Comparison of ENCODE assay signal across 8 cellular contexts in the genomic region with DNA sequence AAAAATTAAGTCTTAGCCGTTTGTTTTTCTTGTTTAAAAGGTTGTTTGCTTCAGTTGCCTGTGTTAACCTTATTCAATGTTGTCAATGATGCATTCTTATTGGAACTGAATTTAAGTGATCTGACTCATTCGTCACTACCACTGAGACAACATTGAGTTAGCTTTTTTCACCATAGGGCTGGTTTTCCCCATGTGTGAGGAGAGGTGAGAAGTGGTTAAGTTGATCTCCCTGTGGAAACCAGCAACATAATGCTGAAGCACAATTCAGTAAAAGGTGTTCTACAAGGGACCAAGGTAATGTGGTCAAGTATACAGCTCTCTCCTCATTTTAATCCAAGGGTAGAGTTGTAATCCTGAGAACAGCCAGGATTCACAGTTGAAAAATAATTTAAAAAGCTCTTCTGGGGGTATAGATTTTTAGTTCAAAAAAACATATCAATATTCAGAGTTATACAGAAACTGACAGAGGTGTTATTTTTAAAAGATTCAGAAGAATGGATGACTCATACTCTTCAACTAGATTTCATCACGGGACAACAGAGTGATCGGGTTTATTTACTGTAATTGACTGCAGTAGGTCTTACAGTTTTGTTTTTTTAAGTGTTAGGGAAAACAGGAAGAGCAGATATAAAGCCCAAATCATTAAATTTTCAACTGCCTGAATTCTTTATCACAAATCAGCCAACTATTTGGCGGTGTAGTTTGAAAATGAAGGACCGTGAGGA. TPM values are rescaled to one million over a fixed set of nuclear protein-coding genes. Genes with fewer than 3 reads are reported as not detected.
DNase-seq lines count a peak whose midpoint lies in the region; ATAC-seq and TF ChIP-seq lines count a peak whose summit lies in the region.

No MANE protein-coding gene starts in this region.

- POLR2A ChIA-PET in CD8-positive, alpha-beta T cell (lab: Charles Lee), result no interaction called here
- POLR2A ChIA-PET in activated naive CD8-positive, alpha-beta T cell treated with anti-CD3 and anti-CD28 coated beads, Interleukin-2, amount 10 ng/mL, durations not matched to agents 7 days and 5 days (lab: Charles Lee), result no interaction called here

- intact Hi-C loops in CD8-positive, alpha-beta T cell (cut with DNase I, micrococcal nuclease), result no loop called here
- intact Hi-C loops in lower lobe of right lung (cut with DNase I), result no loop called here
- intact Hi-C loops in posterior vena cava (cut with DNase I), result no loop called here

- H3K4me1 Mint-ChIP-seq in CD8-positive, alpha-beta T cell (ENCODE audit: low read depth), result peaks cover 26% of the 10 kb centered on the region
- H3K4me1 Mint-ChIP-seq in activated naive CD8-positive, alpha-beta T cell treated with anti-CD3 and anti-CD28 coated beads, Interleukin-2, amount 10 ng/mL, durations not matched to agents 7 days and 5 days, result peaks cover 13% of the 10 kb centered on the region
- H3K4me1 Mint-ChIP-seq in mesothelial cell of epicardium, result no peaks in the 10 kb centered on the region

- H3K27me3 ChIP-seq in CD8-positive, alpha-beta T cell (ENCODE audit: insufficient read depth, low read length), result no peaks in the 10 kb centered on the region
- no peaks in the 10 kb centered on the region for H3K27me3 ChIP-seq in lower lobe of right lung (ENCODE audit: low read depth)

- H3K4me1 ChIP-seq in CD8-positive, alpha-beta T cell (ENCODE audit: insufficient read depth, low read length), result no peaks in the 10 kb centered on the region
- H3K4me1 ChIP-seq in lower lobe of right lung, result peaks cover 28% of the 10 kb centered on the region

- H3K4me3 ChIP-seq in CD8-positive, alpha-beta T cell (ENCODE audit: low read depth, low read length), result no peak overlapping the region
- H3K4me3 ChIP-seq in lower lobe of right lung, result no peak overlapping the region

- peaks cover 66% of the 10 kb centered on the region for H3K36me3 Mint-ChIP-seq in CD8-positive, alpha-beta T cell
- H3K36me3 Mint-ChIP-seq in activated naive CD8-positive, alpha-beta T cell treated with anti-CD3 and anti-CD28 coated beads, Interleukin-2, amount 10 ng/mL, durations not matched to agents 7 days and 5 days, result peaks cover 20% of the 10 kb centered on the region
- H3K36me3 Mint-ChIP-seq in mesothelial cell of epicardium, result peaks cover 25% of the 10 kb centered on the region

- no peaks in the 10 kb centered on the region for H3K27me3 Mint-ChIP-seq in CD8-positive, alpha-beta T cell (ENCODE audit: low read depth)
- no peaks in the 10 kb centered on the region for H3K27me3 Mint-ChIP-seq in activated naive CD8-positive, alpha-beta T cell treated with anti-CD3 and anti-CD28 coated beads, Interleukin-2, amount 10 ng/mL, durations not matched to agents 7 days and 5 days
- H3K27me3 Mint-ChIP-seq in mesothelial cell of epicardium (ENCODE audit: low read depth), result no peaks in the 10 kb centered on the region

- no peaks in the 10 kb centered on the region for H3K9me3 Mint-ChIP-seq in CD8-positive, alpha-beta T cell
- no peaks in the 10 kb centered on the region for H3K9me3 Mint-ChIP-seq in activated naive CD8-positive, alpha-beta T cell treated with anti-CD3 and anti-CD28 coated beads, Interleukin-2, amount 10 ng/mL, durations not matched to agents 7 days and 5 days
- H3K9me3 Mint-ChIP-seq in mesothelial cell of epicardium, result no peaks in the 10 kb centered on the region

- peak overlapping the region; percentile 6 for H3K27ac Mint-ChIP-seq in CD8-positive, alpha-beta T cell
- H3K27ac Mint-ChIP-seq in activated naive CD8-positive, alpha-beta T cell treated with anti-CD3 and anti-CD28 coated beads, Interleukin-2, amount 10 ng/mL, durations not matched to agents 7 days and 5 days, result peak overlapping the region; percentile 71
- H3K27ac Mint-ChIP-seq in mesothelial cell of epicardium, result no peak overlapping the region

- no peak for TF ChIP-seq CTCF in CD8-positive, alpha-beta T cell (IDR thresholded peaks at IDR 0.05)
- no peak for TF ChIP-seq CTCF in lower lobe of right lung (IDR thresholded peaks at IDR 0.05)
- no peak for TF ChIP-seq CTCF in mesothelial cell of epicardium (IDR thresholded peaks at IDR 0.05; ENCODE audit: unreplicated experiment)

- no peak for DNase-seq in CD8-positive, alpha-beta T cell
- DNase-seq in activated naive CD8-positive, alpha-beta T cell treated with anti-CD3 and anti-CD28 coated beads, Interleukin-2, amount 10 ng/mL, durations not matched to agents 7 days and 5 days, result no peak
- no peak for DNase-seq in lower lobe of right lung
- DNase-seq in posterior vena cava (ENCODE audit: low spot score), result no peak
- DNase-seq in activated CD8-positive, alpha-beta memory T cell treated with anti-CD3 and anti-CD28 coated beads, Interleukin-2, amount 50 U/mL, for 48 hours, result no peak
- DNase-seq in mesothelial cell of epicardium (ENCODE audit: low spot score in 2 of 2, unreplicated experiment in 2 of 2), result no peak

- H3K9me3 ChIP-seq in CD8-positive, alpha-beta T cell (ENCODE audit: low read length), result no peaks in the 10 kb centered on the region
- H3K9me3 ChIP-seq in lower lobe of right lung, result no peaks in the 10 kb centered on the region

- peaks cover 33% of the 10 kb centered on the region for H3K36me3 ChIP-seq in CD8-positive, alpha-beta T cell (ENCODE audit: insufficient read depth, low read length)
- peaks cover 61% of the 10 kb centered on the region for H3K36me3 ChIP-seq in lower lobe of right lung

- no peak overlapping the region for H3K4me3 Mint-ChIP-seq in CD8-positive, alpha-beta T cell
- H3K4me3 Mint-ChIP-seq in activated naive CD8-positive, alpha-beta T cell treated with anti-CD3 and anti-CD28 coated beads, Interleukin-2, amount 10 ng/mL, durations not matched to agents 7 days and 5 days, result no peak overlapping the region
- H3K4me3 Mint-ChIP-seq in mesothelial cell of epicardium, result no peak overlapping the region

- no peak overlapping the region for H3K27ac ChIP-seq in CD8-positive, alpha-beta T cell (ENCODE audit: low read depth, low read length)
- H3K27ac ChIP-seq in lower lobe of right lung, result peak overlapping the region; percentile 32

- peak; percentile 35 for ATAC-seq in CD8-positive, alpha-beta T cell
- ATAC-seq in HG02852 (IDR thresholded peaks at IDR 0.05; ENCODE audit: unreplicated experiment), result peak; percentile 52
- ATAC-seq in activated naive CD8-positive, alpha-beta T cell treated with anti-CD3 and anti-CD28 coated beads, Interleukin-2, amount 10 ng/mL, durations not matched to agents 7 days and 5 days (ENCODE audit: low read depth), result peak; percentile 46
- ATAC-seq in lower lobe of right lung, result peak; percentile 45 to 72
- ATAC-seq in GM21360 (IDR thresholded peaks at IDR 0.05; ENCODE audit: unreplicated experiment), result no peak

- CTCF ChIA-PET in CD8-positive, alpha-beta T cell (lab: Charles Lee), result interaction anchor here (0.6 to 1.7 kb wide), 6 partner anchors 8 to 255 kb away, joined by 3 to 4 read pairs (median 3); no protein-coding TSS in a partner anchor

RNA-seq across cellular contexts. Expression of gene NOP58, which starts 12.6 kb away (rescaled TPM):
- total RNA-seq in CD8-positive, alpha-beta T cell, result 100 to 1,000 TPM; 345 to 352 TPM
- total RNA-seq in activated naive CD8-positive, alpha-beta T cell treated with anti-CD3 and anti-CD28 coated beads, Interleukin-2, amount 10 ng/mL, durations not matched to agents 7 days and 5 days, result 100 to 1,000 TPM; 103 TPM
- 37.8 TPM for total RNA-seq in lower lobe of right lung
- 10 to 100 TPM; 37.9 to 41.3 TPM for total RNA-seq in posterior vena cava
- total RNA-seq in mesothelial cell of epicardium, result 81.5 to 84.0 TPM (median 83.0 TPM) in 3 replicates

RNA-seq across cellular contexts. Expression of gene SUMO1, which starts 39.8 kb away (rescaled TPM):
- 10 to 100 TPM; 86.1 to 87.4 TPM for total RNA-seq in CD8-positive, alpha-beta T cell
- 10 to 100 TPM; 84.6 to 85.5 TPM for total RNA-seq in activated naive CD8-positive, alpha-beta T cell treated with anti-CD3 and anti-CD28 coated beads, Interleukin-2, amount 10 ng/mL, durations not matched to agents 7 days and 5 days
- total RNA-seq in lower lobe of right lung (70.1 TPM), posterior vena cava (10 to 100 TPM; 62.7 to 64.2 TPM), mesothelial cell of epicardium (106 to 113 TPM (median 110 TPM) in 3 replicates)
